Comparison of ENCODE assay signal across 25 cellular contexts in the genomic region with DNA sequence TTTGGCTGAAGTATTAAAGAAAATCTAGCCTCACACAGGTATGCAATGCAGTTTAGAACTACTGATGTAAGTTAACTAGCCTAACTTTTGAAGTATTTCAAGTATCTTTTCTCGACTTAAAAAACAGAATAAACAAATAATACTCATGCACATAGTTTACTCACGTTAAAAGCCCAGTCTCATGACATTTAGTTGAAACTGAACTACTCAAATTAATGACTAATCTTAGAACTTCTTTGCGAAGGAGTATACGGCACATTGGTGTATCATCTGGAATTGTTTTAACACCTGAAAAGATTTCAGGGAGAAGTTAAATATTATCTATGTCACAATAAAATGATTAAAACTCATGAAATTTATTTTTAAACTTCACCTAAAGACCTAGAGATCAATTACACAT.
"Had no signal": no experiment of that assay in that cellular context is flagged by ENCODE, and none has a peak within 500 bp of the region (broad histone marks: within the 10 kb centered on the region; RNA-seq: fewer than 3 reads in every experiment).

No MANE protein-coding gene starts in this region.

- H3K4me2 ChIP-seq: neural progenitor cell had no signal

- H3K79me2 ChIP-seq: parathyroid adenoma had no signal

- DNase-seq: occipital lobe; ovary; posterior cingulate gyrus; psoas muscle; right cardiac atrium; right lobe of liver; sigmoid colon; small intestine; stimulated activated CD4-positive, alpha-beta T cell treated with anti-CD3 and anti-CD28 coated beads, Interleukin-15, amount 100 ng/mL, for 24 hours; stimulated activated CD4-positive, alpha-beta T cell treated with anti-CD3 and anti-CD28 coated beads, Interleukin-2, amount 100 ng/mL, for 24 hours; stimulated activated CD4-positive, alpha-beta T cell treated with anti-CD3 and anti-CD28 coated beads, Interleukin-2, amount 100 ng/mL, for 48 hours; stimulated activated CD4-positive, alpha-beta T cell treated with anti-CD3 and anti-CD28 coated beads, Interleukin-4, amount 100 ng/mL, for 24 hours; stimulated activated naive B cell treated with anti-CD40 and anti-IgM and Interleukin-4, amounts not matched to agents 10 μg/mL and 1 μg/mL and 100 μg/mL, for 72 hours; stimulated activated naive CD4-positive, alpha-beta T cell treated with Interleukin-2 at 50 U/mL for 16 hours; stomach; thyroid gland; trophoblast cell; upper lobe of left lung had no signal

- H3K27ac ChIP-seq: neural progenitor cell, ovary, parathyroid adenoma, psoas muscle, right lobe of liver, sigmoid colon, stomach, thoracic aorta, thyroid gland, tibial nerve, upper lobe of left lung, vagina had no signal

- H2AFZ ChIP-seq: neural progenitor cell, parathyroid adenoma had no signal

- H3K36me3 ChIP-seq: ovary had no signal

- FAIRE-seq: small intestine, urothelium cell line had no signal

- H3K9ac ChIP-seq: neural progenitor cell, parathyroid adenoma had no signal

- H3K4me1 ChIP-seq: neural progenitor cell, parathyroid adenoma, psoas muscle, right lobe of liver, sigmoid colon, stomach, thyroid gland, tibial nerve, upper lobe of left lung, vagina had no signal

- H3K4me3 ChIP-seq: neural progenitor cell, ovary, psoas muscle, right lobe of liver, sigmoid colon, stomach, thoracic aorta, thyroid gland, tibial nerve, upper lobe of left lung, vagina had no signal

- H3K27me3 ChIP-seq: neural progenitor cell, ovary, right lobe of liver, sigmoid colon, stomach, thyroid gland, tibial nerve, upper lobe of left lung, vagina had no signal

- H3K9me3 ChIP-seq: ovary, psoas muscle, right lobe of liver, sigmoid colon, stomach, thoracic aorta, thyroid gland, tibial nerve, upper lobe of left lung, vagina had no signal

- ATAC-seq: psoas muscle; right cardiac atrium; right lobe of liver; stimulated activated effector memory CD8-positive, alpha-beta T cell treated with anti-CD3 and anti-CD28 coated beads, Interleukin-12 subunit alpha, Interleukin-12 subunit beta, amount 100 ng/mL, for 72 hours; stimulated activated naive B cell treated with anti-CD40 and anti-IgM and Interleukin-4, amounts not matched to agents 10 μg/mL and 1 μg/mL and 100 μg/mL, for 72 hours had no signal
